Comparison of ENCODE assay signal across 9 cellular contexts in the genomic region with DNA sequence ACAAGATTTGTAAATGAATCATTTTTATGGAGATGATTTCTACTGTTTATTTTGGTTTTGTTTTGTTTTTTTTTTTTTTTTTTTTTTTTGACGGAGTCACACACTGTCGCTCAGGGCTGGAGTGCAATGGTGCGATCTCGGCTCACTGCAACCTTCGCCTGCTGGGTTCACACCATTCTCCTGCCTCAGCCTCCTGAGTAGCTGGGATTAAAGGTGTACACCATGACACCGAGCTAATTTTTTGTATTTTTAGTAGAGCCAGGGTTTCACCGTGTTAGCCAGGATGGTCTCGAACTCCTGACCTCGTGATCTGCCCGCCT. TPM values are rescaled to one million over a fixed set of nuclear protein-coding genes. Genes with fewer than 3 reads are reported as not detected.
DNase-seq lines count a peak whose midpoint lies in the region; ATAC-seq and TF ChIP-seq lines count a peak whose summit lies in the region.
"Not testable (repeated sequence)": the region's sequence is repeated elsewhere in the genome, so short reads cannot be mapped to it uniquely, and the experiment has no call there.
"Had no signal": no experiment of that assay in that cellular context is flagged by ENCODE, and none has a peak within 500 bp of the region (broad histone marks: within the 10 kb centered on the region; RNA-seq: fewer than 3 reads in every experiment).

No MANE protein-coding gene starts in this region.

- not testable (repeated sequence) for H3K79me2 ChIP-seq in hepatocyte

- not testable (repeated sequence) for H3K36me3 Mint-ChIP-seq in activated naive CD4-positive, alpha-beta T cell treated with anti-CD3 and anti-CD28 coated beads, Interleukin-2, amount 50 U/mL, for 24 hours; natural killer cell treated with Interleukin-12 subunit alpha and Interleukin-12 subunit beta and Interleukin-15 and Interleukin-18, amount 100 ng/mL, for 72 hours; stimulated activated effector memory CD8-positive, alpha-beta T cell treated with anti-CD3 and anti-CD28 coated beads, Interleukin-12 subunit alpha, Interleukin-12 subunit beta, amount 100 ng/mL, for 72 hours

- not testable (repeated sequence) for H3K4me1 ChIP-seq in RWPE2 (ENCODE audit: insufficient read depth, poor library complexity, severe bottlenecking); ectodermal cell (ENCODE audit: control insufficient read depth, insufficient read depth, low read length); hepatocyte (ENCODE audit: insufficient read depth)

- H3K4me3 ChIP-seq in AG04450 (ENCODE audit: low read depth, low read length) (peak overlapping the region; percentile 73), RWPE2 (ENCODE audit: severe bottlenecking) (peak overlapping the region; percentile 76), ectodermal cell (ENCODE audit: insufficient read depth, low read depth, low read length) (peak overlapping the region; percentile 76), hepatocyte (peak overlapping the region; percentile 20)

- H4K20me1 ChIP-seq in hepatocyte (ENCODE audit: insufficient read depth, poor library complexity, severe bottlenecking): not testable (repeated sequence)

- not testable (repeated sequence) for H3K9me2 ChIP-seq in hepatocyte (replicated peaks; ENCODE audit: insufficient read depth)

- DNase-seq in AG04450 (ENCODE audit: low read depth, low spot score); HEK293T (ENCODE audit: extremely low spot score); RWPE2 (ENCODE audit: low spot score); hepatocyte (ENCODE audit: low spot score); natural killer cell treated with Interleukin-12 subunit alpha and Interleukin-12 subunit beta and Interleukin-15 and Interleukin-18, amount 100 ng/mL, for 72 hours (ENCODE audit: low spot score); stimulated activated effector memory CD8-positive, alpha-beta T cell treated with anti-CD3 and anti-CD28 coated beads, Interleukin-12 subunit alpha, Interleukin-12 subunit beta, amount 100 ng/mL, for 72 hours (ENCODE audit: low spot score in 2 of 2): not testable (repeated sequence)

- H3K4me2 ChIP-seq in hepatocyte: peak overlapping the region; percentile 69

- H2AFZ ChIP-seq in hepatocyte: peak overlapping the region; percentile 81

- not testable (repeated sequence) for H3K9me3 ChIP-seq in AG04450 (ENCODE audit: control insufficient read depth, insufficient read depth, low read length); RWPE2 (ENCODE audit: severe bottlenecking); ectodermal cell (ENCODE audit: control insufficient read depth, low read length); hepatocyte (ENCODE audit: low read depth)

- POLR2A ChIA-PET in AG04450 (lab: Yijun Ruan, JAX): interaction anchor here (0.6 to 1.2 kb wide), 3 partner anchors 27 to 46 kb away, joined by 3 to 7 read pairs (median 6); partner anchors contain the start of gene RNF216
- POLR2A ChIA-PET in HEK293T (lab: Yijun Ruan, JAX): not testable (repeated sequence)

- H3K4me1 Mint-ChIP-seq in activated naive CD4-positive, alpha-beta T cell treated with anti-CD3 and anti-CD28 coated beads, Interleukin-2, amount 50 U/mL, for 24 hours: peaks cover 33% of the 10 kb centered on the region
- peaks cover 10 to 12% of the 10 kb centered on the region in 2 donors for H3K4me1 Mint-ChIP-seq in natural killer cell treated with Interleukin-12 subunit alpha and Interleukin-12 subunit beta and Interleukin-15 and Interleukin-18, amount 100 ng/mL, for 72 hours (ENCODE audit: low read depth in 2 of 2)
- peaks cover 14% of the 10 kb centered on the region for H3K4me1 Mint-ChIP-seq in stimulated activated effector memory CD8-positive, alpha-beta T cell treated with anti-CD3 and anti-CD28 coated beads, Interleukin-12 subunit alpha, Interleukin-12 subunit beta, amount 100 ng/mL, for 72 hours

- CTCF ChIA-PET in AG04450 (lab: Charles Lee) (interaction anchor here (0.6 to 0.8 kb wide), 3 partner anchors 41 to 175 kb away, joined by 4 to 6 read pairs (median 4); partner anchors contain the start of gene RNF216), HEK293T (lab: Yijun Ruan, JAX) (interaction anchor here (0.6 kb wide), 1 partner anchor 232 kb away, joined by 3 read pairs; no protein-coding TSS in a partner anchor)

- H3K27ac ChIP-seq in AG04450 (ENCODE audit: low read depth, low read length); ectodermal cell (ENCODE audit: insufficient read depth, low read depth, low read length, poor library complexity, severe bottlenecking): not testable (repeated sequence)
- peak overlapping the region; percentile 41 for H3K27ac ChIP-seq in RWPE2 (ENCODE audit: poor library complexity, severe bottlenecking)
- H3K27ac ChIP-seq in hepatocyte: peak overlapping the region; percentile 87

- ATAC-seq in RWPE2 (ENCODE audit: low read depth); natural killer cell treated with Interleukin-12 subunit alpha and Interleukin-12 subunit beta and Interleukin-15 and Interleukin-18, amount 100 ng/mL, for 72 hours; stimulated activated effector memory CD8-positive, alpha-beta T cell treated with anti-CD3 and anti-CD28 coated beads, Interleukin-12 subunit alpha, Interleukin-12 subunit beta, amount 100 ng/mL, for 72 hours: not testable (repeated sequence)

- not testable (repeated sequence) for H3K36me3 ChIP-seq in RWPE2 (ENCODE audit: low read depth); ectodermal cell (ENCODE audit: control insufficient read depth, insufficient read depth, low read length); hepatocyte (replicated peaks; ENCODE audit: insufficient read depth, low read depth)

- not testable (repeated sequence) for TF ChIP-seq CTCF in AG04450 (IDR thresholded peaks at IDR 0.05; ENCODE audit: low read depth, low read length); RWPE2 (IDR thresholded peaks at IDR 0.05; ENCODE audit: poor library complexity, severe bottlenecking); hepatocyte (IDR thresholded peaks at IDR 0.05; ENCODE audit: poor library complexity)

- H3K27ac Mint-ChIP-seq in activated naive CD4-positive, alpha-beta T cell treated with anti-CD3 and anti-CD28 coated beads, Interleukin-2, amount 50 U/mL, for 24 hours: peak overlapping the region; percentile 82
- H3K27ac Mint-ChIP-seq in natural killer cell treated with Interleukin-12 subunit alpha and Interleukin-12 subunit beta and Interleukin-15 and Interleukin-18, amount 100 ng/mL, for 72 hours: peak overlapping the region; percentile 75 to 84
- peak overlapping the region; percentile 90 for H3K27ac Mint-ChIP-seq in stimulated activated effector memory CD8-positive, alpha-beta T cell treated with anti-CD3 and anti-CD28 coated beads, Interleukin-12 subunit alpha, Interleukin-12 subunit beta, amount 100 ng/mL, for 72 hours

- not testable (repeated sequence) for H3K27me3 ChIP-seq in AG04450 (ENCODE audit: control insufficient read depth, insufficient read depth, low read length); RWPE2 (ENCODE audit: insufficient read depth, poor library complexity, severe bottlenecking); ectodermal cell (ENCODE audit: control insufficient read depth, insufficient read depth, low read length, poor library complexity, severe bottlenecking); hepatocyte

- not testable (repeated sequence) for H3K9me3 Mint-ChIP-seq in activated naive CD4-positive, alpha-beta T cell treated with anti-CD3 and anti-CD28 coated beads, Interleukin-2, amount 50 U/mL, for 24 hours; natural killer cell treated with Interleukin-12 subunit alpha and Interleukin-12 subunit beta and Interleukin-15 and Interleukin-18, amount 100 ng/mL, for 72 hours; stimulated activated effector memory CD8-positive, alpha-beta T cell treated with anti-CD3 and anti-CD28 coated beads, Interleukin-12 subunit alpha, Interleukin-12 subunit beta, amount 100 ng/mL, for 72 hours

- not testable (repeated sequence) for H3K27me3 Mint-ChIP-seq in activated naive CD4-positive, alpha-beta T cell treated with anti-CD3 and anti-CD28 coated beads, Interleukin-2, amount 50 U/mL, for 24 hours; natural killer cell treated with Interleukin-12 subunit alpha and Interleukin-12 subunit beta and Interleukin-15 and Interleukin-18, amount 100 ng/mL, for 72 hours

- peak overlapping the region; percentile 85 for H3K4me3 Mint-ChIP-seq in activated naive CD4-positive, alpha-beta T cell treated with anti-CD3 and anti-CD28 coated beads, Interleukin-2, amount 50 U/mL, for 24 hours
- peak overlapping the region; percentile 79 for H3K4me3 Mint-ChIP-seq in natural killer cell treated with Interleukin-12 subunit alpha and Interleukin-12 subunit beta and Interleukin-15 and Interleukin-18, amount 100 ng/mL, for 72 hours
- H3K4me3 Mint-ChIP-seq in stimulated activated effector memory CD8-positive, alpha-beta T cell treated with anti-CD3 and anti-CD28 coated beads, Interleukin-12 subunit alpha, Interleukin-12 subunit beta, amount 100 ng/mL, for 72 hours: peak overlapping the region; percentile 81

- WGBS in ectodermal cell, 2 experiments: 87 to 88% methylated on average over 10 of the region's 10 CpGs
- WGBS in hepatocyte (ENCODE audit: low lambda C conversion rate, missing lambda C conversion rate): 80% methylated on average over 10 of the region's 10 CpGs

TF ChIP-seq in HEK293T, 16 proteins besides CTCF, POLR2A, EP300 and RAD21:
- peak; percentile 83 for TF ChIP-seq ZNF384 (IDR thresholded peaks at IDR 0.05)

RNA-seq across cellular contexts. Expression of gene RNF216, which starts 40.9 kb away (rescaled TPM):
- 33.3 and 36.4 TPM in 2 replicates for polyA plus RNA-seq in AG04450 (2011; rRNA removed)
- polyA minus RNA-seq in AG04450 (2011; rRNA and poly(A)+ RNA removed): 51.4 and 52.1 TPM in 2 replicates
- polyA plus RNA-seq in ectodermal cell (2013, experiment 1 of 4): 33.0 TPM
- 32.3 TPM for polyA plus RNA-seq in ectodermal cell (2013, experiment 2 of 4)
- polyA plus RNA-seq in ectodermal cell (2013, experiment 3 of 4): 25.4 TPM
- polyA plus RNA-seq in ectodermal cell (2013, experiment 4 of 4): 30.0 TPM
- total RNA-seq in hepatocyte: 34.8 and 35.3 TPM in 2 replicates
- 25.2 and 27.7 TPM in 2 replicates for polyA plus RNA-seq in hepatocyte
- 10 to 100 TPM; 38.4 to 52.3 TPM for total RNA-seq in natural killer cell treated with Interleukin-12 subunit alpha and Interleukin-12 subunit beta and Interleukin-15 and Interleukin-18, amount 100 ng/mL, for 72 hours

RNA-seq across cellular contexts. Expression of gene OCM, which starts 58.2 kb away (rescaled TPM):
- not detected in 2 replicates for polyA plus RNA-seq in AG04450 (2011; rRNA removed)
- polyA minus RNA-seq in AG04450 (2011; rRNA and poly(A)+ RNA removed): not detected in 2 replicates
- not detected for polyA plus RNA-seq in ectodermal cell (2013, experiment 1 of 4)
- not detected for polyA plus RNA-seq in ectodermal cell (2013, experiment 2 of 4)
- not detected for polyA plus RNA-seq in ectodermal cell (2013, experiment 3 of 4)
- polyA plus RNA-seq in ectodermal cell (2013, experiment 4 of 4): not detected
- not detected in 2 replicates for total RNA-seq in hepatocyte
- polyA plus RNA-seq in hepatocyte: 0.37 TPM in 1 of 2 replicates, not detected in the other
- not detected for total RNA-seq in natural killer cell treated with Interleukin-12 subunit alpha and Interleukin-12 subunit beta and Interleukin-15 and Interleukin-18, amount 100 ng/mL, for 72 hours
- total RNA-seq: posterior vena cava had no signal

Comparison
In these comparisons a context has a peak if more than half of its experiments do, and no peak if none do; other contexts are left out.
1. H3K4me3 ChIP-seq: peak in every context shown above with its lines; median percentile 76 in RWPE2; 76 in ectodermal cell; 73 in AG04450; 20 in hepatocyte.